Comparison of ENCODE assay signal across 8 cellular contexts in the genomic region with DNA sequence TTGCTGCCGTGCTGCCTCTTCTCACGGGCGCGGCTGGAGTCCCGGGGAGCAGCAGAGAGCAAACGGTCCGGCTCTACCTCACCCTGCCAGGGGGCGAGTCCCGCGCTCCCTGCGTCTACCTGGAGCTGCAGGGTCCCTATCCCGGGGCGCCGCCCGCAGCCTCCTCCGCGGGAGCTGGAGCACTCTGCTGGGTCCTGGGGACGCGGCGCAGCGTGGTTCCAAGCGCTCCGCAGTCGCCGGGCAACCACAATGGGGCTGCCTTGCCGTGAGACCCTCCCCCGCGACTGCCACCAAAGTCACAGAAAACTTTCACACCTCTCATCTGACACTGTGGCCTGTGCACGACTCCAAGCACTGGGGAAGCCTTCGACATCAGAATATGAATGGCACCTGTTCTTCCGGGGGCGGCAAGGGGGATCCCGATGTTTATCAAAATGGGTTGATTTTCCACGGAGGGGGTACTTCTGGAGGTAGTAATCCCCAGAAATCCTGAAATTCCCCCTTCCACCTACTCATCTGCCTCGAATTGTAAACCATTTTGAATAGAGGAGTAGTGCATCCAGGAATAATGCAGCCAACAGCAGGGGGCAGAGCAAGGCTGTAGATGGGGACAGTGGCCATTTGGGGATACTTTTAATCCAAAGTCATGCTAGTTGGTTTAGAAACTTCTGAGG. TPM values are rescaled to one million over a fixed set of nuclear protein-coding genes. Genes with fewer than 3 reads are reported as not detected.
A peak's percentile ranks its signal among the peaks of the same experiment; 100 is the strongest.
DNase-seq lines count a peak whose midpoint lies in the region; ATAC-seq and TF ChIP-seq lines count a peak whose summit lies in the region.

Gene C12orf42, minus strand, starts transcription at position 186 of the 674 bp plus-strand sequence. CDS start 17,542 bp downstream, outside the sequence.

- ATAC-seq in GM21529 (IDR thresholded peaks at IDR 0.05; ENCODE audit: unreplicated experiment) (peak; percentile 34), SK-N-SH treated with all-trans-retinoic acid at 6 μM for 48 hours (peak; percentile 94), lower lobe of right lung (peak; percentile 58 to 59), HG03565 (IDR thresholded peaks at IDR 0.05; ENCODE audit: unreplicated experiment) (no peak)
- peak; percentile 53 for ATAC-seq in stimulated activated naive CD8-positive, alpha-beta T cell treated with anti-CD3 and anti-CD28 coated beads, Interleukin-15, amount 100 ng/mL, for 72 hours

- no peak within 1 kb of the TSS for H3K27ac ChIP-seq in lower lobe of right lung

- no peaks in the 10 kb centered on the region for H3K36me3 Mint-ChIP-seq in IgD-negative memory B cell

- peak within 1 kb of the TSS; percentile 79 to 94 (median 91) for H3K4me3 Mint-ChIP-seq in IgD-negative memory B cell
- H3K4me3 Mint-ChIP-seq in stimulated activated naive CD8-positive, alpha-beta T cell treated with anti-CD3 and anti-CD28 coated beads, Interleukin-15, amount 100 ng/mL, for 72 hours: peak within 1 kb of the TSS; percentile 80 to 86

- peaks cover 9 to 22% (median 18%) of the 10 kb centered on the region in 3 donors for H3K4me1 Mint-ChIP-seq in IgD-negative memory B cell
- H3K4me1 Mint-ChIP-seq in stimulated activated naive CD8-positive, alpha-beta T cell treated with anti-CD3 and anti-CD28 coated beads, Interleukin-15, amount 100 ng/mL, for 72 hours: peaks cover 29% of the 10 kb centered on the region

- no peaks in the 10 kb centered on the region for H3K27me3 Mint-ChIP-seq in IgD-negative memory B cell
- peaks cover 54% of the 10 kb centered on the region for H3K27me3 Mint-ChIP-seq in stimulated activated naive CD8-positive, alpha-beta T cell treated with anti-CD3 and anti-CD28 coated beads, Interleukin-15, amount 100 ng/mL, for 72 hours

- peak; percentile 31 for TF ChIP-seq CTCF in lower lobe of right lung (IDR thresholded peaks at IDR 0.05)

- H3K9me3 ChIP-seq in lower lobe of right lung: no peaks in the 10 kb centered on the region

- H3K36me3 ChIP-seq in lower lobe of right lung: no peaks in the 10 kb centered on the region

- peaks cover 12% of the 10 kb centered on the region for H3K4me1 ChIP-seq in lower lobe of right lung

- DNase-seq in ELF-1 (ENCODE audit: low read depth, low spot score) (peak; percentile 53), ecto neural progenitor cell (ENCODE audit: low spot score) (peak; percentile 84), lower lobe of right lung (peak; percentile 43)
- DNase-seq in stimulated activated naive CD8-positive, alpha-beta T cell treated with anti-CD3 and anti-CD28 coated beads, Interleukin-15, amount 100 ng/mL, for 72 hours: peak; percentile 39

- peak within 1 kb of the TSS; percentile 43 for H3K4me3 ChIP-seq in lower lobe of right lung

- peak within 1 kb of the TSS; percentile 72 to 96 (median 93) for H3K27ac Mint-ChIP-seq in IgD-negative memory B cell
- H3K27ac Mint-ChIP-seq in stimulated activated naive CD8-positive, alpha-beta T cell treated with anti-CD3 and anti-CD28 coated beads, Interleukin-15, amount 100 ng/mL, for 72 hours: no peak within 1 kb of the TSS

- H3K9me3 Mint-ChIP-seq in IgD-negative memory B cell: peaks cover 0 to 3% (median 0%) of the 10 kb centered on the region in 3 donors
- peaks cover 6 to 13% of the 10 kb centered on the region in 2 donors for H3K9me3 Mint-ChIP-seq in stimulated activated naive CD8-positive, alpha-beta T cell treated with anti-CD3 and anti-CD28 coated beads, Interleukin-15, amount 100 ng/mL, for 72 hours

- H3K27me3 ChIP-seq in lower lobe of right lung (ENCODE audit: low read depth): peaks cover 34% of the 10 kb centered on the region

- intact Hi-C loops in lower lobe of right lung (cut with DNase I): no loop called here

TF ChIP-seq in SK-N-SH treated with all-trans-retinoic acid at 6 μM for 48 hours, 23 proteins besides CTCF, POLR2A, EP300 and RAD21:
- no peak for TF ChIP-seq POU6F1 (CRISPR knock-in tag; IDR thresholded peaks at IDR 0.05; ENCODE audit: borderline replicate concordance, low read depth)
- TF ChIP-seq ISL1 (CRISPR knock-in tag; IDR thresholded peaks at IDR 0.05): no peak
- no peak for TF ChIP-seq CREB5 (CRISPR knock-in tag; IDR thresholded peaks at IDR 0.05; ENCODE audit: low read depth)
- no peak for TF ChIP-seq ZFP30 (CRISPR knock-in tag; IDR thresholded peaks at IDR 0.05)
- TF ChIP-seq CSDC2 (CRISPR knock-in tag; IDR thresholded peaks at IDR 0.05): no peak
TF ChIP-seq in SK-N-SH treated with all-trans-retinoic acid at 6 μM for 48 hours: peak in this region for 0.

RNA-seq across cellular contexts. Expression of gene C12orf42, which starts in this region (rescaled TPM):
- 25.4 TPM for polyA plus RNA-seq in IgD-negative memory B cell
- not detected for total RNA-seq in lower lobe of right lung

Comparison
In these comparisons a context has a peak if more than half of its experiments do, and no peak if none do; other contexts are left out.
1. Peak in DNase-seq, ATAC-seq and H3K4me3 ChIP-seq in lower lobe of right lung; RNA of the gene not detected or under 1 TPM.
2. H3K27ac Mint-ChIP-seq: peak in IgD-negative memory B cell (3 of 3); none in stimulated activated naive CD8-positive, alpha-beta T cell treated with anti-CD3 and anti-CD28 coated beads, Interleukin-15, amount 100 ng/mL, for 72 hours (0 of 2).
3. Peak in every context shown above with its lines, with median percentiles within 50 percentile points of each other: DNase-seq.